In genomic region chr12:22164101-22164500, GRCh38 we compare ENCODE assay signal across 17 cellular contexts.
A peak's percentile ranks its signal among the peaks of the same experiment; 100 is the strongest.
DNase-seq lines count a peak whose midpoint lies in the region; ATAC-seq and TF ChIP-seq lines count a peak whose summit lies in the region.
"Had no signal": no experiment of that assay in that cellular context is flagged by ENCODE, and none has a peak within 500 bp of the region (broad histone marks: within the 10 kb centered on the region; RNA-seq: fewer than 3 reads in every experiment).

No MANE protein-coding gene starts in this region.

- no peaks in the 10 kb centered on the region for H3F3A ChIP-seq in OCI-LY1 (ENCODE audit: insufficient read depth, low read length)
- H3F3A ChIP-seq in PC-3 (ENCODE audit: low read length, unreplicated experiment), result no peaks in the 10 kb centered on the region

- peak overlapping the region; percentile 62 for H2AFZ ChIP-seq in OCI-LY1 (ENCODE audit: low read length)
- no peak overlapping the region for H2AFZ ChIP-seq in PC-3 (ENCODE audit: low read length)

- H4K20me1 ChIP-seq in OCI-LY1 (ENCODE audit: insufficient read depth, low read length) (no peaks in the 10 kb centered on the region), PC-3 (ENCODE audit: low read length) (no peaks in the 10 kb centered on the region)

- no TSS peak for BruUV-seq in PC-3 (replicated peaks; lab: Mats Ljungman, UMichigan)

- H3K27me3 Mint-ChIP-seq in activated naive CD4-positive, alpha-beta T cell treated with anti-CD3 and anti-CD28 coated beads, Interleukin-2, amount 50 U/mL, for 24 hours, result no peaks in the 10 kb centered on the region

- peak overlapping the region; percentile 57 for H3K4me2 ChIP-seq in OCI-LY1 (ENCODE audit: low read length)
- H3K4me2 ChIP-seq in PC-3 (ENCODE audit: low read length), result no peak overlapping the region

- DNase-seq in activated naive CD4-positive, alpha-beta T cell (lab: John Stamatoyannopoulos, UW), result no peak
- peak; percentile 38 for DNase-seq in central memory CD4-positive, alpha-beta T cell
- no peak for DNase-seq in PC-3
- no peak for DNase-seq in activated effector memory CD4-positive, alpha-beta T cell treated with anti-CD3 and anti-CD28 coated beads, Interleukin-2, amount 50 U/mL, for 16 hours
- DNase-seq: activated gamma-delta T cell, DMS79 treated with DMSO at 0.1 percent for 48 hours, head of caudate nucleus, left cardiac atrium, NCI-H1436, NCI-H446 treated with DMSO at 0.1 percent for 48 hours, psoas muscle, upper lobe of right lung, WERI-Rb-1 had no signal

- H3K4me3 ChIP-seq in OCI-LY1 (ENCODE audit: low read depth, low read length, poor library complexity, severe bottlenecking) (peak overlapping the region; percentile 11), PC-3 (ENCODE audit: low read length) (no peak overlapping the region)
- H3K4me3 ChIP-seq: psoas muscle, upper lobe of right lung had no signal

- POLR2A ChIA-PET in PC-3 (lab: Charles Lee; ENCODE audit: unreplicated experiment), result no interaction called here

- H3K27me3 ChIP-seq in OCI-LY1 (ENCODE audit: insufficient read depth, low read length) (no peaks in the 10 kb centered on the region), PC-3 (ENCODE audit: low read length) (0 out of 2 replicates have a peak, but pooled peaks cover 3% of the 10 kb centered on the region)
- H3K27me3 ChIP-seq: upper lobe of right lung had no signal

- H3K4me1 Mint-ChIP-seq in activated naive CD4-positive, alpha-beta T cell treated with anti-CD3 and anti-CD28 coated beads, Interleukin-2, amount 50 U/mL, for 24 hours, result peaks cover 57% of the 10 kb centered on the region

- peaks cover 7% of the 10 kb centered on the region for H3K9me3 ChIP-seq in OCI-LY1 (ENCODE audit: low read length)
- no peaks in the 10 kb centered on the region for H3K9me3 ChIP-seq in PC-3 (ENCODE audit: low read length)
- H3K9me3 ChIP-seq: psoas muscle, upper lobe of right lung had no signal

- no peaks in the 10 kb centered on the region for H3K9me3 Mint-ChIP-seq in activated naive CD4-positive, alpha-beta T cell treated with anti-CD3 and anti-CD28 coated beads, Interleukin-2, amount 50 U/mL, for 24 hours

- CTCF ChIA-PET in PC-3 (lab: Charles Lee), result no interaction called here

- H3K36me3 ChIP-seq in OCI-LY1 (ENCODE audit: insufficient read depth, low read length) (no peaks in the 10 kb centered on the region), PC-3 (ENCODE audit: low read depth, low read length) (no peaks in the 10 kb centered on the region)
- H3K36me3 ChIP-seq: upper lobe of right lung, WERI-Rb-1 had no signal

- H3K27ac Mint-ChIP-seq in activated naive CD4-positive, alpha-beta T cell treated with anti-CD3 and anti-CD28 coated beads, Interleukin-2, amount 50 U/mL, for 24 hours, result peak overlapping the region; percentile 93

- H3K36me3 Mint-ChIP-seq in activated naive CD4-positive, alpha-beta T cell treated with anti-CD3 and anti-CD28 coated beads, Interleukin-2, amount 50 U/mL, for 24 hours, result no peaks in the 10 kb centered on the region

- peak overlapping the region; percentile 14; the same call in 1 of the 2 replicates for H3K9ac ChIP-seq in OCI-LY1 (ENCODE audit: low read length)
- H3K9ac ChIP-seq in PC-3 (ENCODE audit: low read length), result no peak overlapping the region

- H3K4me1 ChIP-seq in OCI-LY1 (ENCODE audit: insufficient read depth, low read length, severe bottlenecking) (peaks cover 52% of the 10 kb centered on the region), PC-3 (ENCODE audit: insufficient read depth, low read length) (no peaks in the 10 kb centered on the region)
- H3K4me1 ChIP-seq: psoas muscle, upper lobe of right lung had no signal

- H3K9me2 ChIP-seq in OCI-LY1 (ENCODE audit: low read depth, low read length) (no peaks in the 10 kb centered on the region), PC-3 (replicated peaks; ENCODE audit: low read length) (no peaks in the 10 kb centered on the region)

- intact Hi-C loops in PC-3 (cut with micrococcal nuclease), result no loop called here

- no peak for TF ChIP-seq CTCF in OCI-LY1 (IDR thresholded peaks at IDR 0.05; ENCODE audit: low read length)
- no peak for TF ChIP-seq CTCF in PC-3 (conservative IDR thresholded peaks at IDR 0.05; ENCODE audit: low read depth, low read length)

- no peaks in the 10 kb centered on the region for H3K79me2 ChIP-seq in OCI-LY1 (ENCODE audit: insufficient read depth, low read length)
- no peaks in the 10 kb centered on the region for H3K79me2 ChIP-seq in PC-3 (ENCODE audit: low read length)

- H3K4me3 Mint-ChIP-seq in activated naive CD4-positive, alpha-beta T cell treated with anti-CD3 and anti-CD28 coated beads, Interleukin-2, amount 50 U/mL, for 24 hours, result peak overlapping the region; percentile 56

- H3K27ac ChIP-seq in OCI-LY1 (ENCODE audit: low read depth, low read length, poor library complexity, severe bottlenecking), result peak overlapping the region; percentile 90
- H3K27ac ChIP-seq in PC-3 (ENCODE audit: low read length), result no peak overlapping the region
- H3K27ac ChIP-seq: psoas muscle, upper lobe of right lung, WERI-Rb-1 had no signal

- ATAC-seq in HG02678 (IDR thresholded peaks at IDR 0.05; ENCODE audit: unreplicated experiment) (no peak), PC-3 (no peak), GM21526 (IDR thresholded peaks at IDR 0.05; ENCODE audit: low FRiP score, unreplicated experiment) (no peak)
- ATAC-seq: psoas muscle, upper lobe of right lung had no signal
